In the genomic region with DNA sequence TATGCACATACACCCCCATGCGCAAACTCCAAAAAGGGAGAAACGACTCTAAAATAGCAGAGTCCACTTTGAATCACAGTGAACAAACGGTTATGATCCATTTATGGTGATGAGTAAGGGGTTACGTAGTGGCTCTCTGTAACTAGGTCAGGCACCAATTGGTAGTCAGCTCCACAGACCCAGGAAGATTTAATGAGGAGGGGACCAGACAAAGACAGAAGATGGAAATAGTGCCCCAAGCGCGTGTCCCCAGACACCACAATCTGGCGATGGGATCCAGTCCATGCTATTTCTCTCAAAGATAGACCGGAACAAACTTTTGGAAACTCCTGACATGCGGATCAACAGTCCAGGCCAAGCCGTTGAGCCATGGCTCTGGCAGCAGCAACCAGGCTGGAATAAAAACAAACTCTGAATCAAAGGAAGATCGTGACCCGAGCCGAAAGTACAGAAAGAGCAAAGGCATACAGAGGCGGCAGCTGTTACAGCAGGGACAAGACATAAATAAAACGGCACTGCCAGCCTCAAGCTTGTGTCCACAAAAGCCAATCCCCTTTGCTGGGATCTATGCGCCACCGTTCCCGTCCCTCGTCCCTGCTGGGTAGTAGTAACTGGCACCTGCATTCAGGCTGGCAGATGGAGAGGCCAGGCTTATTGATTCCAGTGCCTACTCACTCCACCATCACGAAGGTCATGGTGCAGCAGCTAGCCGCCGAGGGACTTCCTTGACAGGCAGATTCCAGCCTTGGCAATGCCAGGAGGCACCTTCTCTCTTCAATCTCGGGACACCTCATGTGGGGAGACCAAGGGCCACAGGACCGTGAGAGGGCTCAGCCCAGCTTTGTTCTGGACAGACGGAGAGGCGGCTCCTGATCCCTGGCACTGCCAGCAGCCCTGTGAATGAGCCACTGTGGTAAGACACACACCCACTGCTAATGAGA, we compare ENCODE assay signal across 11 cellular contexts. TPM values are rescaled to one million over a fixed set of nuclear protein-coding genes. Genes with fewer than 3 reads are reported as not detected.
DNase-seq lines count a peak whose midpoint lies in the region; ATAC-seq, FAIRE-seq and TF ChIP-seq lines count a peak whose summit lies in the region.
"Had no signal": no experiment of that assay in that cellular context is flagged by ENCODE, and none has a peak within 500 bp of the region (broad histone marks: within the 10 kb centered on the region; RNA-seq: fewer than 3 reads in every experiment).

No MANE protein-coding gene starts in this region.

- ATAC-seq in sciatic nerve (peak; percentile 78), GM19467 (IDR thresholded peaks at IDR 0.05; ENCODE audit: unreplicated experiment) (no peak)

- H3K9me3 ChIP-seq in kidney (ENCODE audit: control insufficient read depth in 1 of 2, low read length in 2 of 2): no peaks in the 10 kb centered on the region

- H3K36me3 ChIP-seq in brain microvascular endothelial cell (replicated peaks): no peaks in the 10 kb centered on the region
- H3K36me3 ChIP-seq in kidney (ENCODE audit: control insufficient read depth in 1 of 2, insufficient read depth in 2 of 2, low read length in 2 of 2): no peaks in the 10 kb centered on the region

- H3K9ac ChIP-seq in kidney (ENCODE audit: low read length in 2 of 2): no peak overlapping the region
- H3K9ac ChIP-seq: parathyroid adenoma had no signal

- peak overlapping the region; percentile 94 for H3K27ac ChIP-seq in brain microvascular endothelial cell
- H3K27ac ChIP-seq in kidney (ENCODE audit: low read depth in 2 of 2, low read length in 2 of 2): peak overlapping the region; percentile 9 to 57
- H3K27ac ChIP-seq: parathyroid adenoma had no signal

- intact Hi-C loops in kidney (cut with DNase I): no loop called here
- intact Hi-C loops in sciatic nerve (cut with DNase I): no loop called here

- peak; percentile 59 for DNase-seq in Daoy (ENCODE audit: low read depth)
- DNase-seq in brain microvascular endothelial cell: peak; percentile 45
- peak; percentile 80 for DNase-seq in kidney
- peak; percentile 57 for DNase-seq in sciatic nerve (ENCODE audit: low spot score)
- no peak for DNase-seq in KG1 (lab: John Stamatoyannopoulos, UW)
- no peak for DNase-seq in DMS114 treated with DMSO at 0.1 percent for 48 hours (lab: John Stamatoyannopoulos, UW; ENCODE audit: unreplicated experiment)
- no peak for DNase-seq in NCI-H187 (lab: John Stamatoyannopoulos, UW)
- DNase-seq: stimulated activated naive CD4-positive, alpha-beta T cell treated with Interleukin-2 at 50 U/mL for 16 hours had no signal

- H3K4me3 ChIP-seq in brain microvascular endothelial cell (ENCODE audit: low read depth, low read length) (peak overlapping the region; percentile 2), kidney (ENCODE audit: low read length in 2 of 2) (peak overlapping the region in 1 of 2 donors; percentile 18)

- TF ChIP-seq CTCF in brain microvascular endothelial cell (IDR thresholded peaks at IDR 0.05; ENCODE audit: low read depth, low read length, missing control alignments): no peak
- no peak for TF ChIP-seq CTCF in kidney (IDR thresholded peaks at IDR 0.05; ENCODE audit: borderline replicate concordance, extremely low read depth, insufficient read depth)

- H3K27me3 ChIP-seq in brain microvascular endothelial cell (replicated peaks): no peaks in the 10 kb centered on the region

- in situ Hi-C loops in brain microvascular endothelial cell (cut with HindIII; ENCODE audit: low pct_ligation_motif_present, low sequenced_read_pairs): no loop called here

- peaks cover 3 to 4% of the 10 kb centered on the region in 2 donors for H3K4me1 ChIP-seq in kidney (ENCODE audit: control insufficient read depth in 1 of 2, insufficient read depth in 1 of 2, low read depth in 1 of 2, low read length in 2 of 2)
- H3K4me1 ChIP-seq: parathyroid adenoma had no signal

- FAIRE-seq in kidney (lab: Jason Lieb, UNC): no peak

RNA-seq across cellular contexts. Expression of gene CDH11, which starts 50.2 kb away (rescaled TPM):
- 46.9 and 74.5 TPM in 2 replicates for total RNA-seq in Daoy (2014; rRNA removed; shearing (Covaris generic))
- total RNA-seq in kidney (44.9 TPM), sciatic nerve (238 TPM)
- 3.0 TPM for polyA plus RNA-seq in kidney (ENCODE audit: insufficient read depth, low read depth, low replicate concordance)
- total RNA-seq: activated T-helper 2 cell treated with anti-CD3 and anti-CD28 coated beads, Interferon-gamma antibody, Interleukin-2, Interleukin-4, amounts not matched to agents 10 μg/mL and 5 μg/mL and 100 μg/mL, durations not matched to agents 14 hours and 24 hours and 36 hours had no signal

Comparison
In these comparisons a context has a peak if more than half of its experiments do, and no peak if none do; other contexts are left out.
1. DNase-seq: peak in Daoy (single experiment), brain microvascular endothelial cell (single experiment), kidney (single experiment) and sciatic nerve (single experiment); none in KG1 (single experiment), DMS114 treated with DMSO at 0.1 percent for 48 hours (single experiment) and NCI-H187 (0 of 2).